Comparison of ENCODE assay signal across 27 cellular contexts in genomic region chr20:33249456-33249855, GRCh38. TPM values are rescaled to one million over a fixed set of nuclear protein-coding genes. Genes with fewer than 3 reads are reported as not detected.
"Had no signal": no experiment of that assay in that cellular context is flagged by ENCODE, and none has a peak within 500 bp of the region (broad histone marks: within the 10 kb centered on the region; RNA-seq: fewer than 3 reads in every experiment).

No MANE protein-coding gene starts in this region.

- ATAC-seq: activated T-cell treated with anti-CD3 and anti-CD28 coated beads, Interleukin-2, amount 50 U/mL, for 72 hours; left lobe of liver; lower lobe of right lung; mucosa of descending colon; right lobe of liver; stimulated activated memory B cell treated with anti-CD40 and anti-IgM and Interleukin-4, amounts not matched to agents 10 μg/mL and 1 μg/mL and 100 μg/mL, for 72 hours had no signal

- DNase-seq: activated CD4-positive, alpha-beta memory T cell treated with anti-CD3 and anti-CD28 coated beads for 36 hours; activated CD4-positive, alpha-beta T cell treated with anti-CD3 and anti-CD28 coated beads for 48 hours; activated CD4-positive, CD25-positive, alpha-beta regulatory T cell; activated effector memory CD4-positive, alpha-beta T cell treated with Interleukin-2 at 50 U/mL for 16 hours; activated naive CD4-positive, alpha-beta T cell treated with anti-CD3 and anti-CD28 coated beads for 36 hours; activated T-cell treated with anti-CD3 and anti-CD28 coated beads, Interleukin-2, amount 50 U/mL, for 72 hours; amygdala; effector CD4-positive, alpha-beta T cell; immature natural killer cell; lower lobe of right lung; mesendoderm; mucosa of descending colon; naive B cell; nucleus accumbens; right lobe of liver; stimulated activated CD4-positive, alpha-beta T cell treated with anti-CD3 and anti-CD28 coated beads, Interleukin-15, amount 100 ng/mL, for 24 hours; stomach had no signal

- H3K27me3 Mint-ChIP-seq: dendritic cell treated with granulocyte-macrophage colony-stimulating factor and Interleukin-4, amounts not matched to agents 40 ng/mL and 50 ng/mL, for 4 days had no signal

- H3K9me3 Mint-ChIP-seq: activated CD4-positive, alpha-beta memory T cell treated with anti-CD3 and anti-CD28 coated beads for 36 hours; activated naive CD4-positive, alpha-beta T cell treated with anti-CD3 and anti-CD28 coated beads for 36 hours; dendritic cell treated with granulocyte-macrophage colony-stimulating factor and Interleukin-4, amounts not matched to agents 40 ng/mL and 50 ng/mL, for 4 days; immature natural killer cell had no signal

- H3K36me3 Mint-ChIP-seq: activated CD4-positive, alpha-beta memory T cell treated with anti-CD3 and anti-CD28 coated beads for 36 hours; immature natural killer cell; naive B cell; stimulated activated memory B cell treated with anti-CD40 and anti-IgM and Interleukin-4, amounts not matched to agents 10 μg/mL and 1 μg/mL and 100 μg/mL, for 72 hours had no signal

- H3K4me3 Mint-ChIP-seq: activated CD4-positive, alpha-beta memory T cell treated with anti-CD3 and anti-CD28 coated beads for 36 hours; activated naive CD4-positive, alpha-beta T cell treated with anti-CD3 and anti-CD28 coated beads for 36 hours; activated T-cell treated with anti-CD3 and anti-CD28 coated beads, Interleukin-2, amount 50 U/mL, for 72 hours; dendritic cell treated with granulocyte-macrophage colony-stimulating factor and Interleukin-4, amounts not matched to agents 40 ng/mL and 50 ng/mL, for 4 days; immature natural killer cell; naive B cell; stimulated activated memory B cell treated with anti-CD40 and anti-IgM and Interleukin-4, amounts not matched to agents 10 μg/mL and 1 μg/mL and 100 μg/mL, for 72 hours had no signal

- H3K27ac Mint-ChIP-seq: activated CD4-positive, alpha-beta memory T cell treated with anti-CD3 and anti-CD28 coated beads for 36 hours; activated naive CD4-positive, alpha-beta T cell treated with anti-CD3 and anti-CD28 coated beads for 36 hours; activated T-cell treated with anti-CD3 and anti-CD28 coated beads, Interleukin-2, amount 50 U/mL, for 72 hours; dendritic cell treated with granulocyte-macrophage colony-stimulating factor and Interleukin-4, amounts not matched to agents 40 ng/mL and 50 ng/mL, for 4 days; immature natural killer cell; naive B cell; stimulated activated memory B cell treated with anti-CD40 and anti-IgM and Interleukin-4, amounts not matched to agents 10 μg/mL and 1 μg/mL and 100 μg/mL, for 72 hours had no signal

- H3K4me1 Mint-ChIP-seq: immature natural killer cell; naive B cell; stimulated activated memory B cell treated with anti-CD40 and anti-IgM and Interleukin-4, amounts not matched to agents 10 μg/mL and 1 μg/mL and 100 μg/mL, for 72 hours had no signal

RNA-seq across cellular contexts. Expression of gene BPIFA1, which starts 13.7 kb away (rescaled TPM):
- total RNA-seq: activated CD4-positive, alpha-beta memory T cell treated with anti-CD3 and anti-CD28 coated beads for 36 hours; activated naive CD4-positive, alpha-beta T cell treated with anti-CD3 and anti-CD28 coated beads for 36 hours; activated T-cell treated with anti-CD3 and anti-CD28 coated beads, Interleukin-2, amount 50 U/mL, for 72 hours; bronchial epithelial cell; epithelial cell of proximal tubule; fibroblast of villous mesenchyme; kidney epithelial cell; left lobe of liver; mucosa of descending colon; right lobe of liver; suprapubic skin; tibial nerve; urinary bladder had no signal

RNA-seq across cellular contexts. Expression of gene BPIFA3, which starts 32.3 kb away (rescaled TPM):
- total RNA-seq: activated CD4-positive, alpha-beta memory T cell treated with anti-CD3 and anti-CD28 coated beads for 36 hours; activated naive CD4-positive, alpha-beta T cell treated with anti-CD3 and anti-CD28 coated beads for 36 hours; activated T-cell treated with anti-CD3 and anti-CD28 coated beads, Interleukin-2, amount 50 U/mL, for 72 hours; bronchial epithelial cell; epithelial cell of proximal tubule; fibroblast of villous mesenchyme; kidney epithelial cell; left lobe of liver; lower lobe of right lung; mucosa of descending colon; right lobe of liver; stomach; suprapubic skin; tibial nerve; urinary bladder had no signal

RNA-seq across cellular contexts. Expression of gene BPIFB1, which starts 33.6 kb away (rescaled TPM):
- total RNA-seq: activated CD4-positive, alpha-beta memory T cell treated with anti-CD3 and anti-CD28 coated beads for 36 hours; activated naive CD4-positive, alpha-beta T cell treated with anti-CD3 and anti-CD28 coated beads for 36 hours; activated T-cell treated with anti-CD3 and anti-CD28 coated beads, Interleukin-2, amount 50 U/mL, for 72 hours; bronchial epithelial cell; epithelial cell of proximal tubule; fibroblast of villous mesenchyme; kidney epithelial cell; mucosa of descending colon; right lobe of liver; suprapubic skin; tibial nerve; urinary bladder had no signal
